1 cellular context compared by ENCODE assay signal in genomic region chr12:62407587-62407986, GRCh38.
TF ChIP-seq lines count a peak whose summit lies in the region.

No MANE protein-coding gene starts in this region.

TF ChIP-seq in liver, 16 proteins besides CTCF, POLR2A, EP300 and RAD21:
- peak; percentile 53 to 80 for TF ChIP-seq HNF4A (conservative IDR thresholded peaks at IDR 0.05)
- TF ChIP-seq FOXA1 (IDR thresholded peaks at IDR 0.05), result no peak
- no peak for TF ChIP-seq ATF3 (IDR thresholded peaks at IDR 0.05)
- TF ChIP-seq FOXA2 (IDR thresholded peaks at IDR 0.05), result no peak
- TF ChIP-seq TAF1 (conservative IDR thresholded peaks at IDR 0.05), result no peak
- no peak for TF ChIP-seq EGR1 (IDR thresholded peaks at IDR 0.05; ENCODE audit: low read depth in 2 of 2)
- no peak for TF ChIP-seq MAX (IDR thresholded peaks at IDR 0.05)
- no peak for TF ChIP-seq SP1 (IDR thresholded peaks at IDR 0.05)
- no peak for TF ChIP-seq ZBTB33 (IDR thresholded peaks at IDR 0.05)
- TF ChIP-seq YY1 (IDR thresholded peaks at IDR 0.05), result no peak
- no peak for TF ChIP-seq JUND (IDR thresholded peaks at IDR 0.05)
- TF ChIP-seq RXRA (IDR thresholded peaks at IDR 0.05), result peak in 1 of 2 donors; percentile 35
